34 cellular contexts compared by ENCODE assay signal in genomic region chr3:135328036-135328435, GRCh38.
"Had no signal": no experiment of that assay in that cellular context is flagged by ENCODE, and none has a peak within 500 bp of the region (broad histone marks: within the 10 kb centered on the region; RNA-seq: fewer than 3 reads in every experiment).

No MANE protein-coding gene starts in this region.

- H3K27ac ChIP-seq: adrenal gland, ascending aorta, body of pancreas, brain microvascular endothelial cell, breast epithelium, cardiac muscle cell had no signal

- DNase-seq: activated effector memory CD4-positive, alpha-beta T cell treated with anti-CD3 and anti-CD28 coated beads, Interleukin-2, amount 50 U/mL, for 16 hours; activated effector memory CD4-positive, alpha-beta T cell treated with Interleukin-2 at 50 U/mL for 16 hours; activated gamma-delta T cell; activated gamma-delta T cell treated with Interleukin-2 at 50 U/mL for 16 hours; activated naive CD4-positive, alpha-beta T cell; activated naive CD4-positive, alpha-beta T cell treated with anti-CD3 and anti-CD28 coated beads for 36 hours; activated naive CD4-positive, alpha-beta T cell treated with anti-CD3 and anti-CD28 coated beads, Interleukin-2, amount 10 ng/mL, durations not matched to agents 7 days and 5 days; activated naive CD4-positive, alpha-beta T cell treated with anti-CD3 and anti-CD28 coated beads, Interleukin-2, amount 50 U/mL, for 16 hours; activated naive CD4-positive, alpha-beta T cell treated with Interleukin-2 at 50 U/mL for 16 hours; activated naive CD8-positive, alpha-beta T cell treated with anti-CD3 and anti-CD28 coated beads for 36 hours; activated naive CD8-positive, alpha-beta T cell treated with anti-CD3 and anti-CD28 coated beads, Interleukin-2, amount 10 ng/mL, durations not matched to agents 7 days and 5 days; activated naive CD8-positive, alpha-beta T cell treated with anti-CD3 and anti-CD28 coated beads, Interleukin-2, amount 50 U/mL, for 24 hours; activated T-cell treated with anti-CD3 and anti-CD28 coated beads, Interleukin-2, amount 50 U/mL, for 1 hour; activated T-cell treated with anti-CD3 and anti-CD28 coated beads, Interleukin-2, amount 50 U/mL, for 24 hours; activated T-cell treated with anti-CD3 and anti-CD28 coated beads, Interleukin-2, amount 50 U/mL, for 4 hours; activated T-cell treated with anti-CD3 and anti-CD28 coated beads, Interleukin-2, amount 50 U/mL, for 48 hours; activated T-cell treated with anti-CD3 and anti-CD28 coated beads, Interleukin-2, amount 50 U/mL, for 72 hours; adrenal gland; amniotic stem cell; amygdala; anterior cingulate cortex; aorta; body of pancreas; brain microvascular endothelial cell; caudate nucleus; central memory CD4-positive, alpha-beta T cell; cerebellar nuclear complex had no signal

- H3K36me3 ChIP-seq: adrenal gland, ascending aorta, brain microvascular endothelial cell, breast epithelium, cardiac muscle cell had no signal

- ATAC-seq: activated naive CD4-positive, alpha-beta T cell treated with anti-CD3 and anti-CD28 coated beads, Interleukin-2, amount 50 U/mL, for 72 hours; activated naive CD8-positive, alpha-beta T cell treated with anti-CD3 and anti-CD28 coated beads, Interleukin-2, amount 50 U/mL, for 24 hours; activated T-cell treated with anti-CD3 and anti-CD28 coated beads, Interleukin-2, amount 50 U/mL, for 4 hours; activated T-cell treated with anti-CD3 and anti-CD28 coated beads, Interleukin-2, amount 50 U/mL, for 72 hours; activated T-helper 17 cell treated with anti-CD3 and anti-CD28 coated beads, Interleukin-2, amount 50 U/mL, for 72 hours; body of pancreas had no signal

- H3K27me3 ChIP-seq: adrenal gland, ascending aorta, body of pancreas, brain microvascular endothelial cell, breast epithelium had no signal

- H3K4me3 ChIP-seq: adrenal gland, ascending aorta, body of pancreas, breast epithelium, cardiac muscle cell had no signal

- H3K4me1 ChIP-seq: adrenal gland, ascending aorta, body of pancreas, breast epithelium had no signal

- H3K9me3 ChIP-seq: adrenal gland, ascending aorta, body of pancreas, breast epithelium had no signal

- FAIRE-seq: astrocyte, bronchial epithelial cell had no signal
